ENCODE assay signal across 27 cellular contexts in genomic region chr6:89186762-89187161, GRCh38. TPM values are rescaled to one million over a fixed set of nuclear protein-coding genes. Genes with fewer than 3 reads are reported as not detected.
"Had no signal": no experiment of that assay in that cellular context is flagged by ENCODE, and none has a peak within 500 bp of the region (broad histone marks: within the 10 kb centered on the region; RNA-seq: fewer than 3 reads in every experiment).

No MANE protein-coding gene starts in this region.

- FAIRE-seq: keratinocyte had no signal

- H3K4me1 Mint-ChIP-seq: activated naive CD8-positive, alpha-beta T cell treated with anti-CD3 and anti-CD28 coated beads, Interleukin-2, amount 10 ng/mL, durations not matched to agents 7 days and 5 days; T-helper 17 cell had no signal

- H3K4me1 ChIP-seq: breast epithelium, colonic mucosa, gastroesophageal sphincter, parathyroid adenoma, upper lobe of left lung had no signal

- H3K27ac Mint-ChIP-seq: activated naive CD8-positive, alpha-beta T cell treated with anti-CD3 and anti-CD28 coated beads, Interleukin-2, amount 10 ng/mL, durations not matched to agents 7 days and 5 days; effector memory CD8-positive, alpha-beta T cell; mesothelial cell of epicardium; natural killer cell treated with Interleukin-12 subunit alpha and Interleukin-12 subunit beta and Interleukin-15 and Interleukin-18, amount 100 ng/mL, for 72 hours; T-helper 17 cell had no signal

- DNase-seq: activated CD4-positive, alpha-beta T cell treated with anti-CD3 and anti-CD28 coated beads for 4 hours; activated CD4-positive, alpha-beta T cell treated with anti-CD3 and anti-CD28 coated beads, Interleukin-2, amount 50 U/mL, for 48 hours; activated CD4-positive, CD25-positive, alpha-beta regulatory T cell; activated CD8-positive, alpha-beta memory T cell treated with anti-CD3 and anti-CD28 coated beads, Interleukin-2, amount 50 U/mL, for 48 hours; activated naive CD4-positive, alpha-beta T cell treated with Interleukin-2 at 50 U/mL for 16 hours; activated naive CD8-positive, alpha-beta T cell treated with anti-CD3 and anti-CD28 coated beads, Interleukin-2, amount 10 ng/mL, durations not matched to agents 7 days and 5 days; activated T-cell treated with anti-CD3 and anti-CD28 coated beads, Interleukin-2, amount 50 U/mL, for 4 hours; amniotic stem cell; colonic mucosa; dorsolateral prefrontal cortex; effector memory CD8-positive, alpha-beta T cell; esophagus squamous epithelium; head of caudate nucleus; stimulated activated CD4-positive, alpha-beta T cell treated with anti-CD3 and anti-CD28 coated beads, Interleukin-4, amount 100 ng/mL, for 24 hours; stimulated activated naive CD4-positive, alpha-beta T cell treated with Interleukin-2 at 50 U/mL for 16 hours; SW 1271; T-helper 17 cell; upper lobe of left lung had no signal

- H3K9me3 ChIP-seq: breast epithelium, colonic mucosa, esophagus squamous epithelium, gastroesophageal sphincter, upper lobe of left lung had no signal

- ATAC-seq: activated T-cell treated with anti-CD3 and anti-CD28 coated beads, Interleukin-2, amount 50 U/mL, for 4 hours; effector memory CD8-positive, alpha-beta T cell; gastroesophageal sphincter; left lobe of liver; T-helper 17 cell had no signal

- H3K36me3 Mint-ChIP-seq: activated naive CD8-positive, alpha-beta T cell treated with anti-CD3 and anti-CD28 coated beads, Interleukin-2, amount 10 ng/mL, durations not matched to agents 7 days and 5 days; mesothelial cell of epicardium; natural killer cell treated with Interleukin-12 subunit alpha and Interleukin-12 subunit beta and Interleukin-15 and Interleukin-18, amount 100 ng/mL, for 72 hours had no signal

- H3K4me3 Mint-ChIP-seq: activated naive CD8-positive, alpha-beta T cell treated with anti-CD3 and anti-CD28 coated beads, Interleukin-2, amount 10 ng/mL, durations not matched to agents 7 days and 5 days; activated T-cell treated with anti-CD3 and anti-CD28 coated beads, Interleukin-2, amount 50 U/mL, for 4 hours; effector memory CD8-positive, alpha-beta T cell; mesothelial cell of epicardium; natural killer cell treated with Interleukin-12 subunit alpha and Interleukin-12 subunit beta and Interleukin-15 and Interleukin-18, amount 100 ng/mL, for 72 hours; T-helper 17 cell had no signal

- H3K4me3 ChIP-seq: breast epithelium, colonic mucosa, dorsolateral prefrontal cortex, esophagus squamous epithelium, gastroesophageal sphincter, upper lobe of left lung had no signal

- H3K36me3 ChIP-seq: breast epithelium, colonic mucosa, esophagus squamous epithelium, gastroesophageal sphincter, upper lobe of left lung had no signal

- H2AFZ ChIP-seq: parathyroid adenoma had no signal

- H3K27ac ChIP-seq: breast epithelium, colonic mucosa, dorsolateral prefrontal cortex, gastroesophageal sphincter, parathyroid adenoma, upper lobe of left lung had no signal

- H3K9me3 Mint-ChIP-seq: activated naive CD8-positive, alpha-beta T cell treated with anti-CD3 and anti-CD28 coated beads, Interleukin-2, amount 10 ng/mL, durations not matched to agents 7 days and 5 days; activated T-cell treated with anti-CD3 and anti-CD28 coated beads, Interleukin-2, amount 50 U/mL, for 4 hours; effector memory CD8-positive, alpha-beta T cell; mesothelial cell of epicardium; natural killer cell treated with Interleukin-12 subunit alpha and Interleukin-12 subunit beta and Interleukin-15 and Interleukin-18, amount 100 ng/mL, for 72 hours had no signal

- H3K27me3 ChIP-seq: breast epithelium, colonic mucosa, esophagus squamous epithelium, gastroesophageal sphincter, upper lobe of left lung had no signal

- H3K9ac ChIP-seq: parathyroid adenoma had no signal

RNA-seq across cellular contexts. Expression of gene GABRR1, which starts 30.4 kb away (rescaled TPM):
- total RNA-seq: activated CD8-positive, alpha-beta memory T cell treated with anti-CD3 and anti-CD28 coated beads for 36 hours; activated naive CD8-positive, alpha-beta T cell treated with anti-CD3 and anti-CD28 coated beads, Interleukin-2, amount 10 ng/mL, durations not matched to agents 7 days and 5 days; activated T-cell treated with anti-CD3 and anti-CD28 coated beads, Interleukin-2, amount 50 U/mL, for 4 hours; breast epithelium; dorsolateral prefrontal cortex; left lobe of liver; lung microvascular endothelial cell; mesothelial cell of epicardium; natural killer cell treated with Interleukin-12 subunit alpha and Interleukin-12 subunit beta and Interleukin-15 and Interleukin-18, amount 100 ng/mL, for 72 hours; T-helper 17 cell; upper lobe of left lung had no signal
